In genomic region chr17:49022391-49022941, GRCh38 we compare ENCODE assay signal across 12 cellular contexts. TPM values are rescaled to one million over a fixed set of nuclear protein-coding genes. Genes with fewer than 3 reads are reported as not detected.
A peak's percentile ranks its signal among the peaks of the same experiment; 100 is the strongest.
DNase-seq lines count a peak whose midpoint lies in the region; ATAC-seq and TF ChIP-seq lines count a peak whose summit lies in the region.
"Had no signal": no experiment of that assay in that cellular context is flagged by ENCODE, and none has a peak within 500 bp of the region (broad histone marks: within the 10 kb centered on the region; RNA-seq: fewer than 3 reads in every experiment).

No MANE protein-coding gene starts in this region.

- ATAC-seq in heart left ventricle (no peak), GM21619 (IDR thresholded peaks at IDR 0.05; ENCODE audit: unreplicated experiment) (no peak)
- ATAC-seq: naive thymus-derived CD8-positive, alpha-beta T cell had no signal

- intact Hi-C loops in heart left ventricle (cut with DNase I): loop anchor here in 2 of 10 donors (10.0 kb wide), 2 partner anchors 138 to 218 kb away; no protein-coding TSS in a partner anchor

- no peaks in the 10 kb centered on the region for H3K9me3 ChIP-seq in cardiac muscle cell (ENCODE audit: low read depth)
- no peaks in the 10 kb centered on the region for H3K9me3 ChIP-seq in heart left ventricle
- H3K9me3 ChIP-seq: thoracic aorta had no signal

- WGBS in heart left ventricle, 4 donors: 50 to 57% (median 54%) methylated on average over 6 of the region's 6 CpGs

- in situ Hi-C loops in brain microvascular endothelial cell (cut with HindIII; ENCODE audit: low pct_ligation_motif_present, low sequenced_read_pairs): no loop called here

- DNase-seq in cardiac muscle cell (ENCODE audit: low read depth in 1 of 2, low spot score in 1 of 2) (peak; percentile 84 to 89), heart left ventricle (no peak), brain microvascular endothelial cell (peak; percentile 58), islet precursor cell (peak; percentile 98), NCI-H1930 (lab: John Stamatoyannopoulos, UW) (no peak), NCI-H2107 (lab: John Stamatoyannopoulos, UW) (no peak), activated gamma-delta T cell (lab: John Stamatoyannopoulos, UW) (no peak)
- DNase-seq: activated naive CD4-positive, alpha-beta T cell treated with anti-CD3 and anti-CD28 coated beads, Interleukin-2, amount 50 U/mL, for 16 hours; naive thymus-derived CD8-positive, alpha-beta T cell; stimulated activated CD4-positive, alpha-beta T cell treated with anti-CD3 and anti-CD28 coated beads, Interleukin-1b, Interleukin-23, amount 100 ng/mL, for 48 hours had no signal

- peak overlapping the region; percentile 98 for H3K27ac ChIP-seq in cardiac muscle cell
- H3K27ac ChIP-seq in heart left ventricle: no peak overlapping the region
- peak overlapping the region; percentile 60 for H3K27ac ChIP-seq in brain microvascular endothelial cell
- H3K27ac ChIP-seq: thoracic aorta had no signal

- H3K4me1 ChIP-seq in cardiac muscle cell (ENCODE audit: low read depth) (peaks cover 48% of the 10 kb centered on the region), heart left ventricle (no peaks in the 10 kb centered on the region)

- TF ChIP-seq CTCF in cardiac muscle cell (IDR thresholded peaks at IDR 0.05; ENCODE audit: low read depth, low read length) (no peak), heart left ventricle (IDR thresholded peaks at IDR 0.05) (no peak), brain microvascular endothelial cell (IDR thresholded peaks at IDR 0.05; ENCODE audit: low read depth, low read length, missing control alignments) (no peak)

- H3K27me3 ChIP-seq in cardiac muscle cell (no peaks in the 10 kb centered on the region), heart left ventricle (peaks cover 0 to 53% (median 2%) of the 10 kb centered on the region in 9 donors), brain microvascular endothelial cell (replicated peaks) (no peaks in the 10 kb centered on the region)

- TF ChIP-seq POLR2A in heart left ventricle (IDR thresholded peaks at IDR 0.05): no peak

- H3K36me3 ChIP-seq in cardiac muscle cell (peaks cover 7% of the 10 kb centered on the region), heart left ventricle (no peaks in the 10 kb centered on the region), brain microvascular endothelial cell (replicated peaks) (peaks cover 8% of the 10 kb centered on the region)
- H3K36me3 ChIP-seq: thoracic aorta had no signal

- H3K4me3 ChIP-seq in cardiac muscle cell: no peak overlapping the region
- no peak overlapping the region for H3K4me3 ChIP-seq in heart left ventricle
- no peak overlapping the region for H3K4me3 ChIP-seq in brain microvascular endothelial cell (ENCODE audit: low read depth, low read length)
- H3K4me3 ChIP-seq: thoracic aorta had no signal

RNA-seq across cellular contexts. Expression of gene IGF2BP1, which starts 25.3 kb away (rescaled TPM):
- total RNA-seq in cardiac muscle cell (55.1 and 74.0 TPM in 2 replicates), heart left ventricle (not detected)
- polyA plus RNA-seq in cardiac muscle cell (18.7 and 41.7 TPM in 2 replicates), heart left ventricle (under 1 TPM in 1 of 2 donors, not detected in 1; 0.01 TPM)
- total RNA-seq: naive thymus-derived CD8-positive, alpha-beta T cell had no signal
- polyA plus RNA-seq: naive thymus-derived CD8-positive, alpha-beta T cell had no signal

RNA-seq across cellular contexts. Expression of gene GIP, which starts 54.1 kb away (rescaled TPM):
- total RNA-seq in cardiac muscle cell: not detected in 2 replicates
- 0.66 TPM in 1 of 2 replicates, not detected in the other for polyA plus RNA-seq in cardiac muscle cell
- not detected for total RNA-seq in heart left ventricle
- polyA plus RNA-seq in heart left ventricle: not detected
- total RNA-seq: naive thymus-derived CD8-positive, alpha-beta T cell; thoracic aorta had no signal
- polyA plus RNA-seq: naive thymus-derived CD8-positive, alpha-beta T cell had no signal

Comparison
In these comparisons a context has a peak if more than half of its experiments do, and no peak if none do; other contexts are left out.
1. DNase-seq: peak in cardiac muscle cell (2 of 2), brain microvascular endothelial cell (single experiment) and islet precursor cell (single experiment); none in heart left ventricle (0 of 5), NCI-H1930 (0 of 2), NCI-H2107 (single experiment) and activated gamma-delta T cell (single experiment).
2. H3K27ac ChIP-seq: peak in cardiac muscle cell (single experiment) and brain microvascular endothelial cell (single experiment); none in heart left ventricle (0 of 12).
3. RNA of gene IGF2BP1, which starts 25.3 kb away (total RNA-seq): 55.1 to 74.0 TPM in cardiac muscle cell; not detected in heart left ventricle; every median in the first group is over 10 times any median in the second.